In the genomic region with DNA sequence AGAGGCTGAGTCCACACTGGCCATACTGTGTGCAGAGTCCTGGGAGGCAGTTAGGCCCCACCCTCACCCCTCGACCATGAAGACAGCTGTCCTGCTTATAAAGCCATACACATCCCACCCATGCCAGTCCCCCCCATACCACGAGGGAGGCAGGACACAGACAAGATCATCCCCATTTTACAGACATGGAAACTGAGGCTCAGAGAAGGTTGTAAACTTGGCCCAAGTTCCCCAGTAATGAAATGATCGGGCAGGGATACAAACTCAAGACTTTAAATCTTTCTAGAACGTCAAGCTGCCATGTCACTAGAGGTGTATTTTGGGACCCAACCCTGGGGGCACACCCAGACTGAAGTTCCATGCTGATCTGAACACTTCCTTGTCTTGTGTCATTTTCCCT, we compare ENCODE assay signal across 31 cellular contexts. TPM values are rescaled to one million over a fixed set of nuclear protein-coding genes. Genes with fewer than 3 reads are reported as not detected.
"Had no signal": no experiment of that assay in that cellular context is flagged by ENCODE, and none has a peak within 500 bp of the region (broad histone marks: within the 10 kb centered on the region; RNA-seq: fewer than 3 reads in every experiment).

No MANE protein-coding gene starts in this region.

- H3K4me3 ChIP-seq: ascending aorta had no signal

- H3K36me3 ChIP-seq: ascending aorta had no signal

- H3K27ac ChIP-seq: ascending aorta, VCaP had no signal

- ATAC-seq: activated CD4-positive, alpha-beta T cell treated with anti-CD3 and anti-CD28 coated beads for 36 hours; activated CD8-positive, alpha-beta memory T cell treated with anti-CD3 and anti-CD28 coated beads, Interleukin-2, amount 10 ng/mL, durations not matched to agents 7 days and 5 days; activated CD8-positive, alpha-beta T cell treated with anti-CD3 and anti-CD28 coated beads, Interleukin-2, amount 10 ng/mL, durations not matched to agents 7 days and 5 days; activated naive CD8-positive, alpha-beta T cell treated with anti-CD3 and anti-CD28 coated beads, Interleukin-2, amount 50 U/mL, for 24 hours had no signal

- H3K9me3 ChIP-seq: ascending aorta had no signal

- H3K27me3 ChIP-seq: ascending aorta had no signal

- FAIRE-seq: TTC549 had no signal

- H3K4me1 ChIP-seq: ascending aorta had no signal

- DNase-seq: activated B cell treated with CpG ODN at 0.5 μM for 24 hours; activated CD4-positive, alpha-beta memory T cell treated with anti-CD3 and anti-CD28 coated beads, Interleukin-2, amount 10 ng/mL, durations not matched to agents 7 days and 5 days; activated CD4-positive, alpha-beta T cell treated with anti-CD3 and anti-CD28 coated beads for 1 hour; activated CD4-positive, alpha-beta T cell treated with anti-CD3 and anti-CD28 coated beads for 36 hours; activated CD4-positive, alpha-beta T cell treated with anti-CD3 and anti-CD28 coated beads for 48 hours; activated CD4-positive, alpha-beta T cell treated with anti-CD3 and anti-CD28 coated beads, Interleukin-2, amount 10 ng/mL, durations not matched to agents 7 days and 5 days; activated CD4-positive, alpha-beta T cell treated with anti-CD3 and anti-CD28 coated beads, Interleukin-2, amount 50 U/mL, for 48 hours; activated CD8-positive, alpha-beta memory T cell treated with anti-CD3 and anti-CD28 coated beads for 24 hours; activated CD8-positive, alpha-beta memory T cell treated with anti-CD3 and anti-CD28 coated beads, Interleukin-2, amount 10 ng/mL, durations not matched to agents 7 days and 5 days; activated CD8-positive, alpha-beta memory T cell treated with anti-CD3 and anti-CD28 coated beads, Interleukin-2, amount 50 U/mL, for 48 hours; activated CD8-positive, alpha-beta T cell treated with anti-CD3 and anti-CD28 coated beads, Interleukin-2, amount 10 ng/mL, durations not matched to agents 7 days and 5 days; activated effector memory CD4-positive, alpha-beta T cell treated with Interleukin-2 at 50 U/mL for 16 hours; activated gamma-delta T cell; activated naive CD4-positive, alpha-beta T cell treated with anti-CD3 and anti-CD28 coated beads, Interleukin-2, amount 10 ng/mL, durations not matched to agents 7 days and 5 days; activated naive CD4-positive, alpha-beta T cell treated with Interleukin-2 at 50 U/mL for 16 hours; activated naive CD8-positive, alpha-beta T cell treated with anti-CD3 and anti-CD28 coated beads, Interleukin-2, amount 10 ng/mL, durations not matched to agents 7 days and 5 days; activated naive CD8-positive, alpha-beta T cell treated with anti-CD3 and anti-CD28 coated beads, Interleukin-2, amount 50 U/mL, for 24 hours; activated T-cell treated with anti-CD3 and anti-CD28 coated beads, Interleukin-2, amount 50 U/mL, for 24 hours; activated T-cell treated with anti-CD3 and anti-CD28 coated beads, Interleukin-2, amount 50 U/mL, for 48 hours; amygdala; anterior cingulate cortex; central memory CD4-positive, alpha-beta T cell; T-helper 1 cell; T-helper 2 cell; T-helper 9 cell had no signal

RNA-seq across cellular contexts. Expression of a gene that starts 16.5 kb away (rescaled TPM):
- total RNA-seq: activated CD8-positive, alpha-beta memory T cell treated with anti-CD3 and anti-CD28 coated beads, Interleukin-2, amount 10 ng/mL, durations not matched to agents 7 days and 5 days had no signal

RNA-seq across cellular contexts. Expression of a gene that starts 20.4 kb away (rescaled TPM):
- total RNA-seq: activated B cell treated with CpG ODN at 0.5 μM for 24 hours; activated CD4-positive, alpha-beta memory T cell treated with anti-CD3 and anti-CD28 coated beads, Interleukin-2, amount 10 ng/mL, durations not matched to agents 7 days and 5 days; activated CD4-positive, alpha-beta T cell treated with anti-CD3 and anti-CD28 coated beads for 36 hours; activated CD4-positive, alpha-beta T cell treated with anti-CD3 and anti-CD28 coated beads, Interleukin-2, amount 10 ng/mL, durations not matched to agents 7 days and 5 days; activated CD8-positive, alpha-beta memory T cell treated with anti-CD3 and anti-CD28 coated beads, Interleukin-2, amount 10 ng/mL, durations not matched to agents 7 days and 5 days; activated CD8-positive, alpha-beta T cell treated with anti-CD3 and anti-CD28 coated beads, Interleukin-2, amount 10 ng/mL, durations not matched to agents 7 days and 5 days; activated naive CD8-positive, alpha-beta T cell treated with anti-CD3 and anti-CD28 coated beads, Interleukin-2, amount 10 ng/mL, durations not matched to agents 7 days and 5 days; activated T-helper 2 cell treated with anti-CD3 and anti-CD28 coated beads, Interferon-gamma antibody, Interleukin-2, Interleukin-4, amounts not matched to agents 10 μg/mL and 5 μg/mL and 100 μg/mL, durations not matched to agents 14 hours and 24 hours and 36 hours; ascending aorta; cardiac septum; cerebellum had no signal

RNA-seq across cellular contexts. Expression of a gene that starts 31.3 kb away (rescaled TPM):
- total RNA-seq: activated B cell treated with CpG ODN at 0.5 μM for 24 hours had no signal

RNA-seq across cellular contexts. Expression of a gene that starts 32.0 kb away (rescaled TPM):
- total RNA-seq: activated B cell treated with CpG ODN at 0.5 μM for 24 hours; activated CD4-positive, alpha-beta memory T cell treated with anti-CD3 and anti-CD28 coated beads, Interleukin-2, amount 10 ng/mL, durations not matched to agents 7 days and 5 days; activated CD4-positive, alpha-beta T cell treated with anti-CD3 and anti-CD28 coated beads for 36 hours; activated CD4-positive, alpha-beta T cell treated with anti-CD3 and anti-CD28 coated beads, Interleukin-2, amount 10 ng/mL, durations not matched to agents 7 days and 5 days; activated CD8-positive, alpha-beta memory T cell treated with anti-CD3 and anti-CD28 coated beads, Interleukin-2, amount 10 ng/mL, durations not matched to agents 7 days and 5 days; activated CD8-positive, alpha-beta T cell treated with anti-CD3 and anti-CD28 coated beads, Interleukin-2, amount 10 ng/mL, durations not matched to agents 7 days and 5 days; activated naive CD8-positive, alpha-beta T cell treated with anti-CD3 and anti-CD28 coated beads, Interleukin-2, amount 10 ng/mL, durations not matched to agents 7 days and 5 days; activated T-helper 2 cell treated with anti-CD3 and anti-CD28 coated beads, Interferon-gamma antibody, Interleukin-2, Interleukin-4, amounts not matched to agents 10 μg/mL and 5 μg/mL and 100 μg/mL, durations not matched to agents 14 hours and 24 hours and 36 hours; ascending aorta; cardiac septum; cerebellum had no signal

RNA-seq across cellular contexts. Expression of a gene that starts 33.0 kb away (rescaled TPM):
- total RNA-seq: activated B cell treated with CpG ODN at 0.5 μM for 24 hours; activated CD4-positive, alpha-beta memory T cell treated with anti-CD3 and anti-CD28 coated beads, Interleukin-2, amount 10 ng/mL, durations not matched to agents 7 days and 5 days; activated CD4-positive, alpha-beta T cell treated with anti-CD3 and anti-CD28 coated beads for 36 hours; activated CD4-positive, alpha-beta T cell treated with anti-CD3 and anti-CD28 coated beads, Interleukin-2, amount 10 ng/mL, durations not matched to agents 7 days and 5 days; activated CD8-positive, alpha-beta memory T cell treated with anti-CD3 and anti-CD28 coated beads, Interleukin-2, amount 10 ng/mL, durations not matched to agents 7 days and 5 days; activated CD8-positive, alpha-beta T cell treated with anti-CD3 and anti-CD28 coated beads, Interleukin-2, amount 10 ng/mL, durations not matched to agents 7 days and 5 days; activated naive CD8-positive, alpha-beta T cell treated with anti-CD3 and anti-CD28 coated beads, Interleukin-2, amount 10 ng/mL, durations not matched to agents 7 days and 5 days; activated T-helper 2 cell treated with anti-CD3 and anti-CD28 coated beads, Interferon-gamma antibody, Interleukin-2, Interleukin-4, amounts not matched to agents 10 μg/mL and 5 μg/mL and 100 μg/mL, durations not matched to agents 14 hours and 24 hours and 36 hours; ascending aorta; cardiac septum; cerebellum had no signal
